ENCODE assay signal across 33 cellular contexts in genomic region chr20:56755201-56755600, GRCh38.
"Had no signal": no experiment of that assay in that cellular context is flagged by ENCODE, and none has a peak within 500 bp of the region (broad histone marks: within the 10 kb centered on the region; RNA-seq: fewer than 3 reads in every experiment).

No MANE protein-coding gene starts in this region.

- H3K4me1 ChIP-seq: body of pancreas, SJCRH30 had no signal

- ATAC-seq: activated CD8-positive, alpha-beta T cell treated with anti-CD3 and anti-CD28 coated beads, Interleukin-2, amount 10 ng/mL, durations not matched to agents 7 days and 5 days; body of pancreas; Panc1; SK-N-SH treated with all-trans-retinoic acid at 6 μM for 48 hours; WTC11 had no signal

- DNase-seq: activated CD4-positive, alpha-beta T cell treated with anti-CD3 and anti-CD28 coated beads for 48 hours; activated CD4-positive, alpha-beta T cell treated with anti-CD3 and anti-CD28 coated beads, Interleukin-2, amount 50 U/mL, for 4 hours; activated CD4-positive, CD25-positive, alpha-beta regulatory T cell treated with anti-CD3 and anti-CD28 coated beads, Interleukin-2, amount 50 U/mL, for 72 hours; activated CD8-positive, alpha-beta memory T cell treated with anti-CD3 and anti-CD28 coated beads, Interleukin-2, amount 50 U/mL, for 48 hours; activated CD8-positive, alpha-beta T cell treated with anti-CD3 and anti-CD28 coated beads, Interleukin-2, amount 10 ng/mL, durations not matched to agents 7 days and 5 days; activated naive CD4-positive, alpha-beta T cell treated with anti-CD3 and anti-CD28 coated beads, Interleukin-2, amount 50 U/mL, for 16 hours; activated naive CD8-positive, alpha-beta T cell treated with anti-CD3 and anti-CD28 coated beads, Interleukin-2, amount 10 ng/mL, durations not matched to agents 7 days and 5 days; activated T-cell treated with anti-CD3 and anti-CD28 coated beads, Interleukin-2, amount 50 U/mL, for 1 hour; aorta; body of pancreas; central memory CD4-positive, alpha-beta T cell; Karpas-422; MM.1S; NCI-H1092; NCI-H1417 treated with DMSO at 0.1 percent for 48 hours; NCI-H1694; NCI-H2029; NCI-H2107; NCI-H2171 treated with DMSO at 0.1 percent for 48 hours; NCI-H226; NCI-H510A; NCI-H526 treated with DMSO at 0.1 percent for 48 hours; NCI-H82; NK-92 treated with Interleukin-12 subunit alpha and Interleukin-12 subunit beta, amount 100 ng/mL, for 24 hours; OCI-M1; Right ventricle myocardium superior; SJCRH30; SW 1271 had no signal

- H3K36me3 ChIP-seq: SJCRH30 had no signal

- H3K9me3 ChIP-seq: body of pancreas, SJCRH30 had no signal

- H3K27ac ChIP-seq: body of pancreas, RWPE1, SJCRH30 had no signal

- FAIRE-seq: bronchial epithelial cell had no signal

- H3K4me3 ChIP-seq: body of pancreas, SJCRH30 had no signal
